In genomic region chr1:176119549-176119948, GRCh38 we compare ENCODE assay signal across 10 cellular contexts.
A peak's percentile ranks its signal among the peaks of the same experiment; 100 is the strongest.
DNase-seq lines count a peak whose midpoint lies in the region; ATAC-seq and TF ChIP-seq lines count a peak whose summit lies in the region.
"Had no signal": no experiment of that assay in that cellular context is flagged by ENCODE, and none has a peak within 500 bp of the region (broad histone marks: within the 10 kb centered on the region; RNA-seq: fewer than 3 reads in every experiment).

No MANE protein-coding gene starts in this region.

- H3K27ac ChIP-seq in PC-9, result no peak overlapping the region

- no peaks in the 10 kb centered on the region for H3K4me1 ChIP-seq in PC-9 (replicated peaks; ENCODE audit: insufficient read depth)

- no peaks in the 10 kb centered on the region for H3K9me2 ChIP-seq in PC-9 (ENCODE audit: insufficient read depth)

- DNase-seq in AG20443 (ENCODE audit: low spot score) (peak; percentile 12), NAMALWA (ENCODE audit: low spot score) (peak; percentile 52), epithelial cell of proximal tubule (ENCODE audit: low read depth) (no peak), PC-9 (no peak), amygdala (lab: John Stamatoyannopoulos, UW) (no peak), HK-2 (ENCODE audit: unreplicated experiment) (no peak)
- DNase-seq: NCI-H1048; stimulated activated CD4-positive, alpha-beta T cell treated with anti-CD3 and anti-CD28 coated beads, Interleukin-1b, Interleukin-23, amount 100 ng/mL, for 48 hours had no signal

- peak; percentile 45 for TF ChIP-seq CTCF in epithelial cell of proximal tubule (conservative IDR thresholded peaks at IDR 0.05; ENCODE audit: low read depth, low read length)
- TF ChIP-seq CTCF in PC-9 (conservative IDR thresholded peaks at IDR 0.05), result no peak; the same call in 1 of the 2 replicates

- CTCF ChIA-PET in PC-9 (lab: Charles Lee), result no interaction called here

- H3K79me2 ChIP-seq in PC-9 (ENCODE audit: low read depth), result peaks cover 3% of the 10 kb centered on the region; the same call in 1 of the 2 replicates

- peaks cover 6% of the 10 kb centered on the region for H3K9me3 ChIP-seq in PC-9 (ENCODE audit: insufficient read depth, low read depth)

- intact Hi-C loops in PC-9 (cut with micrococcal nuclease; ENCODE audit: unreplicated experiment), result no loop called here

- BruUV-seq in PC-9 (replicated peaks; lab: Mats Ljungman, UMichigan), result no TSS peak

- H3K27me3 ChIP-seq in PC-9 (ENCODE audit: insufficient read depth, low read depth), result no peaks in the 10 kb centered on the region

- ATAC-seq in GM18909 (IDR thresholded peaks at IDR 0.05; ENCODE audit: poor library complexity, unreplicated experiment) (peak; percentile 50), GM21447 (IDR thresholded peaks at IDR 0.05; ENCODE audit: unreplicated experiment) (no peak)

- peaks cover 8% of the 10 kb centered on the region; the same call in 1 of the 2 replicates for H3K36me3 ChIP-seq in PC-9 (ENCODE audit: low read depth)

- H3K4me3 ChIP-seq in epithelial cell of proximal tubule (ENCODE audit: low read depth, low read length) (no peak overlapping the region), PC-9 (no peak overlapping the region)

- no peaks in the 10 kb centered on the region; the same call in 1 of the 2 replicates for H4K20me1 ChIP-seq in PC-9 (ENCODE audit: insufficient read depth)

- H3F3A ChIP-seq in PC-9 (ENCODE audit: insufficient read depth, low read depth), result no peaks in the 10 kb centered on the region

- H3K4me2 ChIP-seq in PC-9, result no peak overlapping the region

- H2AFZ ChIP-seq in PC-9, result no peak overlapping the region

- POLR2A ChIA-PET in PC-9 (lab: Charles Lee; ENCODE audit: unreplicated experiment), result no interaction called here

Comparison
In these comparisons a context has a peak if more than half of its experiments do, and no peak if none do; other contexts are left out.
1. DNase-seq: peak in AG20443 (single experiment) and NAMALWA (single experiment); none in epithelial cell of proximal tubule (single experiment), PC-9 (0 of 2), amygdala (0 of 56) and HK-2 (single experiment).